Comparison of ENCODE assay signal across 8 cellular contexts in the genomic region with DNA sequence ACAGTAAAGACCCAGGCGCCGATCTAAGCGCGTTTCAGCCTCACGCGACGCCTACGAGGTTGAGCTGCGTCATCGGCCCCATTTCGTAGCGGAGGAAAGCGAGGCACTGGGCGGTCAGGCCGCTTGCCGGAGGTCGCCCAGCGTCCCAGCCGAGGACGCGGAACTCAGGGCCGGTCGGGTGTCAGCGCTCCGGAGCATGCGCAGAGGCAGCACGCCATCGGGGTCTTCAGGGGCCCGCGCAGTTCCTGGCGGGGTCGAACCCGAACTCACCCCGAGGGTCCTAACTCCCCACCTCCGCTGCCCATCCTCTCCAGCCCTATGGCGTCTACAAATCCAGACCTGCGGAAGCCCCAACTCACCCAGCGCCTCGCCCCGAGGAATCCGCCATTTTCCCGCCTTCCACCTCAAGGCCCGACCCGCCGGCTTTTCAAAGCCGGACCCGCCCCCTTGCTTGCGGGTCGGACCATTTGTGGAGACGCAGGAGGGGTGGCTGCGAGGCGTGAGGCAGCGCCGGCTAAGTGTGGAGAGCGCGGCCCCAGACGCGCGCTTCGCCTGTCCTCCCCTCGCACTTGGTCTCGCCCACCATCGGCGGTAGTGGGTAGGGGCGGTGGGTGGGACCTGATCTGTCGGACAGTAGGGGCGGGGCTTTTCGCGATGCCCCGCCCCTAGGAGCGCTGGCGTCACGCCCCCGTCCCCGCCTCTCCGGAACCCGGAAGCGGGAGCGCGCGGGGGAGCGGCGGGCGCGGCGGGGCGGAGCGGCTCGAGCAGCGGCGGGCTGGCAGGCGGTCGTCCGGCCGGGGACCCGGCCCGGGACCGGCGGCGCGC. TPM values are rescaled to one million over a fixed set of nuclear protein-coding genes. Genes with fewer than 3 reads are reported as not detected.
DNase-seq lines count a peak whose midpoint lies in the region; ATAC-seq and TF ChIP-seq lines count a peak whose summit lies in the region.

TSS of gene HAUS8 (minus strand) at position 418 of the 825 bp plus-strand sequence. CDS start at position 388, 30 bp downstream.
A gene with protein sequence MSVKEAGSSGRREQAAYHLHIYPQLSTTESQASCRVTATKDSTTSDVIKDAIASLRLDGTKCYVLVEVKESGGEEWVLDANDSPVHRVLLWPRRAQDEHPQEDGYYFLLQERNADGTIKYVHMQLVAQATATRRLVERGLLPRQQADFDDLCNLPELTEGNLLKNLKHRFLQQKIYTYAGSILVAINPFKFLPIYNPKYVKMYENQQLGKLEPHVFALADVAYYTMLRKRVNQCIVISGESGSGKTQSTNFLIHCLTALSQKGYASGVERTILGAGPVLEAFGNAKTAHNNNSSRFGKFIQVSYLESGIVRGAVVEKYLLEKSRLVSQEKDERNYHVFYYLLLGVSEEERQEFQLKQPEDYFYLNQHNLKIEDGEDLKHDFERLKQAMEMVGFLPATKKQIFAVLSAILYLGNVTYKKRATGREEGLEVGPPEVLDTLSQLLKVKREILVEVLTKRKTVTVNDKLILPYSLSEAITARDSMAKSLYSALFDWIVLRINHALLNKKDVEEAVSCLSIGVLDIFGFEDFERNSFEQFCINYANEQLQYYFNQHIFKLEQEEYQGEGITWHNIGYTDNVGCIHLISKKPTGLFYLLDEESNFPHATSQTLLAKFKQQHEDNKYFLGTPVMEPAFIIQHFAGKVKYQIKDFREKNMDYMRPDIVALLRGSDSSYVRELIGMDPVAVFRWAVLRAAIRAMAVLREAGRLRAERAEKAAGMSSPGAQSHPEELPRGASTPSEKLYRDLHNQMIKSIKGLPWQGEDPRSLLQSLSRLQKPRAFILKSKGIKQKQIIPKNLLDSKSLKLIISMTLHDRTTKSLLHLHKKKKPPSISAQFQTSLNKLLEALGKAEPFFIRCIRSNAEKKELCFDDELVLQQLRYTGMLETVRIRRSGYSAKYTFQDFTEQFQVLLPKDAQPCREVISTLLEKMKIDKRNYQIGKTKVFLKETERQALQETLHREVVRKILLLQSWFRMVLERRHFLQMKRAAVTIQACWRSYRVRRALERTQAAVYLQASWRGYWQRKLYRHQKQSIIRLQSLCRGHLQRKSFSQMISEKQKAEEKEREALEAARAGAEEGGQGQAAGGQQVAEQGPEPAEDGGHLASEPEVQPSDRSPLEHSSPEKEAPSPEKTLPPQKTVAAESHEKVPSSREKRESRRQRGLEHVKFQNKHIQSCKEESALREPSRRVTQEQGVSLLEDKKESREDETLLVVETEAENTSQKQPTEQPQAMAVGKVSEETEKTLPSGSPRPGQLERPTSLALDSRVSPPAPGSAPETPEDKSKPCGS (N-terminal part only) (plus strand): TSS at position 743 of the 825 bp plus-strand sequence. CDS start 25,941 bp downstream, outside the sequence.

- H3K27ac ChIP-seq in SU-DHL-6 (ENCODE audit: low read depth, low read length) (peak within 1 kb of the TSS; percentile 85), osteoblast (ENCODE audit: low read depth, low read length) (peak within 1 kb of the TSS; percentile 79), thoracic aorta (peak within 1 kb of the TSS; percentile 85 to 97)

- no peaks in the 10 kb centered on the region for H3K9me3 Mint-ChIP-seq in activated naive CD8-positive, alpha-beta T cell treated with anti-CD3 and anti-CD28 coated beads for 36 hours
- H3K9me3 Mint-ChIP-seq in glutamatergic neuron (ENCODE audit: unreplicated experiment) = peaks cover 9% of the 10 kb centered on the region

- H2AFZ ChIP-seq in SU-DHL-6 (ENCODE audit: low read depth, low read length, severe bottlenecking) (no peak within 1 kb of the TSS), osteoblast (ENCODE audit: low read length) (peak within 1 kb of the TSS; percentile 82)

- no peaks in the 10 kb centered on the region for H3K27me3 ChIP-seq in SU-DHL-6 (ENCODE audit: low read length)
- H3K27me3 ChIP-seq in osteoblast (ENCODE audit: insufficient read depth, low read length) = no peaks in the 10 kb centered on the region
- H3K27me3 ChIP-seq in thoracic aorta (replicated peaks; ENCODE audit: insufficient read depth) = no peaks in the 10 kb centered on the region

- H3K9ac ChIP-seq in SU-DHL-6 (ENCODE audit: low read length) = peak within 1 kb of the TSS; percentile 97

- no peaks in the 10 kb centered on the region for H3K27me3 Mint-ChIP-seq in activated naive CD8-positive, alpha-beta T cell treated with anti-CD3 and anti-CD28 coated beads for 36 hours
- peaks cover 6% of the 10 kb centered on the region for H3K27me3 Mint-ChIP-seq in glutamatergic neuron (ENCODE audit: unreplicated experiment)

- H3K4me3 Mint-ChIP-seq in activated naive CD8-positive, alpha-beta T cell treated with anti-CD3 and anti-CD28 coated beads for 36 hours = peak within 1 kb of the TSS; percentile 99
- peak within 1 kb of the TSS; percentile 97 for H3K4me3 Mint-ChIP-seq in glutamatergic neuron (ENCODE audit: unreplicated experiment)

- peak within 1 kb of the TSS; percentile 98 for H3K27ac Mint-ChIP-seq in activated naive CD8-positive, alpha-beta T cell treated with anti-CD3 and anti-CD28 coated beads for 36 hours
- H3K27ac Mint-ChIP-seq in glutamatergic neuron (ENCODE audit: unreplicated experiment) = peak within 1 kb of the TSS; percentile 90

- H3K4me1 ChIP-seq in osteoblast (ENCODE audit: insufficient read depth, low read length) (peaks cover 44% of the 10 kb centered on the region), thoracic aorta (ENCODE audit: control insufficient read depth in 1 of 2, low read depth in 2 of 2) (peaks cover 32 to 39% of the 10 kb centered on the region in 2 donors)

- ATAC-seq in HG02759 (IDR thresholded peaks at IDR 0.05; ENCODE audit: unreplicated experiment) (peak; percentile 78), thoracic aorta (ENCODE audit: insufficient number of reproducible peaks, low FRiP score, low read depth) (peak; percentile 66)

- peaks cover 54% of the 10 kb centered on the region for H3K4me1 Mint-ChIP-seq in activated naive CD8-positive, alpha-beta T cell treated with anti-CD3 and anti-CD28 coated beads for 36 hours
- H3K4me1 Mint-ChIP-seq in glutamatergic neuron (ENCODE audit: low read depth, unreplicated experiment) = peaks cover 22% of the 10 kb centered on the region

- peaks cover 91% of the 10 kb centered on the region for H3K79me2 ChIP-seq in SU-DHL-6 (ENCODE audit: insufficient read depth, low read length)
- peaks cover 61% of the 10 kb centered on the region for H3K79me2 ChIP-seq in osteoblast (ENCODE audit: insufficient read depth, low read length)

- TF ChIP-seq CTCF in GM12864 (IDR thresholded peaks at IDR 0.05; ENCODE audit: low read depth, low read length, missing control alignments) = no peak
- no peak for TF ChIP-seq CTCF in SU-DHL-6 (IDR thresholded peaks at IDR 0.05; ENCODE audit: insufficient read depth, low read length, poor library complexity, severe bottlenecking)
- no peak for TF ChIP-seq CTCF in glutamatergic neuron (IDR thresholded peaks at IDR 0.05; ENCODE audit: partially characterized antibody, unreplicated experiment)
- TF ChIP-seq CTCF in osteoblast (IDR thresholded peaks at IDR 0.05; ENCODE audit: extremely low read depth, low read depth, low read length) = no peak
- no peak for TF ChIP-seq CTCF in thoracic aorta (IDR thresholded peaks at IDR 0.05)

- H3K36me3 ChIP-seq in SU-DHL-6 (ENCODE audit: low read length) = no peaks in the 10 kb centered on the region; the same call in 1 of the 2 replicates
- peaks cover 10% of the 10 kb centered on the region for H3K36me3 ChIP-seq in osteoblast (ENCODE audit: insufficient read depth, low read length)
- no peaks in the 10 kb centered on the region for H3K36me3 ChIP-seq in thoracic aorta

- H4K20me1 ChIP-seq in SU-DHL-6 (ENCODE audit: low read depth, low read length) = peaks cover 5% of the 10 kb centered on the region; the same call in 1 of the 2 replicates
- peaks cover 15% of the 10 kb centered on the region for H4K20me1 ChIP-seq in osteoblast (ENCODE audit: insufficient read depth, low read length)

- peak within 1 kb of the TSS; percentile 86 for H3K4me3 ChIP-seq in GM12864 (ENCODE audit: low read depth, low read length)
- H3K4me3 ChIP-seq in SU-DHL-6 (ENCODE audit: insufficient read depth, low read length, poor library complexity, severe bottlenecking) = peak within 1 kb of the TSS; percentile 94
- peak within 1 kb of the TSS; percentile 81 for H3K4me3 ChIP-seq in osteoblast (ENCODE audit: insufficient read depth, low read length)
- peak within 1 kb of the TSS; percentile 92 for H3K4me3 ChIP-seq in thoracic aorta

- H3K36me3 Mint-ChIP-seq in activated naive CD8-positive, alpha-beta T cell treated with anti-CD3 and anti-CD28 coated beads for 36 hours = peaks cover 26% of the 10 kb centered on the region
- no peaks in the 10 kb centered on the region for H3K36me3 Mint-ChIP-seq in glutamatergic neuron (ENCODE audit: unreplicated experiment)

- H3K4me2 ChIP-seq in SU-DHL-6 (ENCODE audit: low read depth, low read length, poor library complexity, severe bottlenecking) (peak within 1 kb of the TSS; percentile 77), osteoblast (ENCODE audit: insufficient read depth, low read length) (peak within 1 kb of the TSS; percentile 95)

- no peaks in the 10 kb centered on the region for H3K9me2 ChIP-seq in SU-DHL-6 (replicated peaks; ENCODE audit: insufficient read depth, low read length)

- DNase-seq in GM12864 (ENCODE audit: low read depth) (peak; percentile 98), NCI-H1417 (lab: John Stamatoyannopoulos, UW) (peak; percentile 95 to 99 (median 98)), glutamatergic neuron (peak; percentile 99), osteoblast (ENCODE audit: insufficient read length, low spot score, missing footprints) (peak; percentile 99), thoracic aorta (ENCODE audit: low spot score) (peak; percentile 98)
- DNase-seq in activated naive CD8-positive, alpha-beta T cell treated with anti-CD3 and anti-CD28 coated beads for 36 hours = peak; percentile 100

- no peaks in the 10 kb centered on the region for H3K9me3 ChIP-seq in SU-DHL-6 (ENCODE audit: insufficient read depth, low read length)
- H3K9me3 ChIP-seq in osteoblast (ENCODE audit: low read depth, low read length) = no peaks in the 10 kb centered on the region
- no peaks in the 10 kb centered on the region for H3K9me3 ChIP-seq in thoracic aorta

- H3F3A ChIP-seq in SU-DHL-6 (ENCODE audit: insufficient read depth) = peaks cover 6% of the 10 kb centered on the region; the same call in 1 of the 2 replicates

RNA-seq across cellular contexts. Expression of gene HAUS8, which starts in this region (rescaled TPM):
- total RNA-seq in activated naive CD8-positive, alpha-beta T cell treated with anti-CD3 and anti-CD28 coated beads for 36 hours = 10 to 100 TPM; 43.1 to 46.0 TPM
- total RNA-seq in glutamatergic neuron (ENCODE audit: unreplicated experiment) = 9.1 TPM
- total RNA-seq in osteoblast = 1.8 and 2.1 TPM in 2 replicates
- 10 to 100 TPM in 1 of 2 donors, 1 to 10 TPM in 1; 2.2 to 11.3 TPM for total RNA-seq in thoracic aorta

RNA-seq across cellular contexts. Expression of the second gene that starts in this region (rescaled TPM):
- 10 to 100 TPM; 84.3 to 86.9 TPM for total RNA-seq in activated naive CD8-positive, alpha-beta T cell treated with anti-CD3 and anti-CD28 coated beads for 36 hours
- total RNA-seq in glutamatergic neuron (ENCODE audit: unreplicated experiment) (237 TPM), osteoblast (86.9 and 96.6 TPM in 2 replicates), thoracic aorta (100 to 1,000 TPM; 229 to 257 TPM)

Comparison
In these comparisons a context has a peak if more than half of its experiments do, and no peak if none do; other contexts are left out.
1. Peak in every context shown above with its lines: DNase-seq, ATAC-seq, H3K4me3 ChIP-seq and H3K27ac ChIP-seq.